Comparison of ENCODE assay signal across 8 cellular contexts in the genomic region with DNA sequence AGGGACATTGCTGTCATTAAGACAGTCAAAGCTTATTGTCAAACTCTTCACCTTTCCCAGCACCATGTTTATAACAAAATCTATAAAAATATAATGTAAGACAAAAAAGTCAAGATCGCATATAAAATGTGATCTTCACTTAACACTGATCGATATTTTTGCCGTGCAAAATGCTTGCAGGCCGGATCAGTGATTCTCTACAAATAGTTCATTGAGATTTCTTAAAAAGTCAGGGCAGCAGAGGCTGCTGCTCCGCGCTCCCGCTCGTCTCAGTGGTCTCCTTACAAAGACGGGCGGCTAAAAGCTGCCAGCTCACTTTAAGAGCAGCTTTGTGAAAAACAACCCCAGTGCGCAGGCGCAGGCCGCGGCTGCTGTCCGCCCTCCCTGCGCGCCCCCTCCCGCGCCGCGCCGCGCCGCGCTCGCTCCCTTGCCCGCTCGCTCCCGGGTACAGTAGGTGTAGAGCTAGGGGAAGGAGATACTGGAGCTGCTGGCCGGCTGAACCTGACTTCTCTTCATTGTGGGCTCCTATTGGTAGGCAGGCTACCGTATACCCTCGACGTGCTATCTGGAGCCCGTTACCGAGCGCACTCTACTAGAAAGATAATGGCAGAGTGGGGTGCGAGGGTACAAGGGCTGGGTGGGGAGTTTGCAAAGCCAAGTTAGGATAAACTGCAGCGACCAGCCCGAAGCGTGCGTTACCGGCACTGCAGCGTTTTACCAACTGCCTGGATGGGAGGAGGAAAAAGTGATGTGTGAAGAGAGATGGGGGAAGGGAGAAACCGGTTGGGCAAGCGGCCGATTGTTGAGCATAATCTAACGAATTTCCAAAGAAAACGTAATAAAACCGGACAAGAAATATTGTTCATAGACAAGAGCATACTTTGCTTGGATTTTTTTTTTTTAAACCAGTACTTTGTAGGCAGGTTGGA. TPM values are rescaled to one million over a fixed set of nuclear protein-coding genes. Genes with fewer than 3 reads are reported as not detected.
A peak's percentile ranks its signal among the peaks of the same experiment; 100 is the strongest.
DNase-seq lines count a peak whose midpoint lies in the region; ATAC-seq, FAIRE-seq and TF ChIP-seq lines count a peak whose summit lies in the region.

A gene with protein sequence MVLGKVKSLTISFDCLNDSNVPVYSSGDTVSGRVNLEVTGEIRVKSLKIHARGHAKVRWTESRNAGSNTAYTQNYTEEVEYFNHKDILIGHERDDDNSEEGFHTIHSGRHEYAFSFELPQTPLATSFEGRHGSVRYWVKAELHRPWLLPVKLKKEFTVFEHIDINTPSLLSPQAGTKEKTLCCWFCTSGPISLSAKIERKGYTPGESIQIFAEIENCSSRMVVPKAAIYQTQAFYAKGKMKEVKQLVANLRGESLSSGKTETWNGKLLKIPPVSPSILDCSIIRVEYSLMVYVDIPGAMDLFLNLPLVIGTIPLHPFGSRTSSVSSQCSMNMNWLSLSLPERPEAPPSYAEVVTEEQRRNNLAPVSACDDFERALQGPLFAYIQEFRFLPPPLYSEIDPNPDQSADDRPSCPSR (minus strand): TSS at position 291 of the 929 bp plus-strand sequence. CDS start 225 bp downstream, at position 66.

- no peaks in the 10 kb centered on the region for H3K27me3 ChIP-seq in esophagus muscularis mucosa

- peaks cover 0 to 2% of the 10 kb centered on the region in 2 donors for H3K36me3 Mint-ChIP-seq in activated T-cell treated with anti-CD3 and anti-CD28 coated beads, Interleukin-2, amount 50 U/mL, for 72 hours (ENCODE audit: insufficient read depth in 2 of 2)

- H3K27me3 Mint-ChIP-seq in activated T-cell treated with anti-CD3 and anti-CD28 coated beads, Interleukin-2, amount 50 U/mL, for 72 hours (ENCODE audit: low read depth) = no peaks in the 10 kb centered on the region

- DNase-seq in DMS79 (lab: John Stamatoyannopoulos, UW) (peak; percentile 81), KG1 (lab: John Stamatoyannopoulos, UW) (peak; percentile 44), RCC 7860 (ENCODE audit: low spot score) (peak; percentile 88), esophagus muscularis mucosa (ENCODE audit: extremely low spot score) (peak; percentile 99), myocyte (ENCODE audit: low read depth) (peak; percentile 96)
- DNase-seq in activated T-cell treated with anti-CD3 and anti-CD28 coated beads, Interleukin-2, amount 50 U/mL, for 72 hours = peak; percentile 97 to 98
- peak; percentile 88 to 95 for DNase-seq in stimulated activated CD8-positive, alpha-beta memory T cell treated with anti-CD3 and anti-CD28 coated beads, Interleukin-7, amount 100 ng/mL, for 4 hours (ENCODE audit: low read depth in 2 of 2)

- TF ChIP-seq POLR2A in esophagus muscularis mucosa (IDR thresholded peaks at IDR 0.05; ENCODE audit: low read depth) = peak; percentile 98

- ATAC-seq in GM21737 (IDR thresholded peaks at IDR 0.05; ENCODE audit: unreplicated experiment) = peak; percentile 45
- peak; percentile 68 to 69 for ATAC-seq in activated T-cell treated with anti-CD3 and anti-CD28 coated beads, Interleukin-2, amount 50 U/mL, for 72 hours (replicated peaks in 1 of 2)

- under 1% methylated on average over 26 of the region's 49 CpGs for WGBS in esophagus muscularis mucosa

- intact Hi-C loops in esophagus muscularis mucosa (cut with DNase I) = loop anchor here (2.0 to 5.0 kb wide), 3 partner anchors 70 to 231 kb away; no protein-coding TSS in a partner anchor

- peak within 1 kb of the TSS; percentile 90 to 99 (median 94) for H3K27ac ChIP-seq in esophagus muscularis mucosa (replicated peaks in 1 of 4)

- H3K4me1 ChIP-seq in esophagus muscularis mucosa = peaks cover 9 to 22% (median 18%) of the 10 kb centered on the region in 4 donors

- no peak for TF ChIP-seq EP300 in esophagus muscularis mucosa (IDR thresholded peaks at IDR 0.05)

- peaks cover 21% of the 10 kb centered on the region for H3K4me1 Mint-ChIP-seq in activated T-cell treated with anti-CD3 and anti-CD28 coated beads, Interleukin-2, amount 50 U/mL, for 72 hours (ENCODE audit: low read depth)

- peak within 1 kb of the TSS; percentile 94 to 98 for H3K4me3 Mint-ChIP-seq in activated T-cell treated with anti-CD3 and anti-CD28 coated beads, Interleukin-2, amount 50 U/mL, for 72 hours

- H3K4me3 ChIP-seq in esophagus muscularis mucosa = peak within 1 kb of the TSS; percentile 69 to 85 (median 71)

- H3K9me3 Mint-ChIP-seq in activated T-cell treated with anti-CD3 and anti-CD28 coated beads, Interleukin-2, amount 50 U/mL, for 72 hours = no peaks in the 10 kb centered on the region

- FAIRE-seq in RCC 7860 (lab: Jason Lieb, UNC) = no peak

- H3K36me3 ChIP-seq in esophagus muscularis mucosa = no peaks in the 10 kb centered on the region

- H3K27ac Mint-ChIP-seq in activated T-cell treated with anti-CD3 and anti-CD28 coated beads, Interleukin-2, amount 50 U/mL, for 72 hours = peak within 1 kb of the TSS; percentile 96

- no peak for TF ChIP-seq CTCF in esophagus muscularis mucosa (IDR thresholded peaks at IDR 0.05)

- no peaks in the 10 kb centered on the region for H3K9me3 ChIP-seq in esophagus muscularis mucosa

RNA-seq across cellular contexts. Expression of the gene that starts here (rescaled TPM):
- total RNA-seq in activated T-cell treated with anti-CD3 and anti-CD28 coated beads, Interleukin-2, amount 50 U/mL, for 72 hours = 10 to 100 TPM; 12.8 to 21.1 TPM
- total RNA-seq in esophagus muscularis mucosa (10 to 100 TPM; 37.0 to 58.2 (median 43.1) TPM), myocyte (46.9 and 53.0 TPM in 2 replicates)
- 7.8 TPM for polyA plus RNA-seq in myocyte (2012)

Comparison
In these comparisons a context has a peak if more than half of its experiments do, and no peak if none do; other contexts are left out.
1. Peak in every context shown above with its lines: DNase-seq, ATAC-seq, H3K4me3 ChIP-seq and H3K27ac ChIP-seq.
2. DNase-seq: peak in every context shown above with its lines; median percentile 99 in esophagus muscularis mucosa; 98 in activated T-cell treated with anti-CD3 and anti-CD28 coated beads, Interleukin-2, amount 50 U/mL, for 72 hours; 96 in myocyte; 92 in stimulated activated CD8-positive, alpha-beta memory T cell treated with anti-CD3 and anti-CD28 coated beads, Interleukin-7, amount 100 ng/mL, for 4 hours; 88 in RCC 7860; 81 in DMS79; 44 in KG1.